Comparison of ENCODE assay signal across 8 cellular contexts in genomic region chr1:36225298-36225899, GRCh38. TPM values are rescaled to one million over a fixed set of nuclear protein-coding genes. Genes with fewer than 3 reads are reported as not detected.
DNase-seq lines count a peak whose midpoint lies in the region; ATAC-seq and TF ChIP-seq lines count a peak whose summit lies in the region.

No MANE protein-coding gene starts in this region.

- H3K27me3 ChIP-seq in psoas muscle (ENCODE audit: insufficient read depth in 3 of 3, low read length in 2 of 3), result no peaks in the 10 kb centered on the region

- H3K9ac ChIP-seq in SK-N-MC (ENCODE audit: insufficient read length), result peak overlapping the region; percentile 93

- peaks cover 35% of the 10 kb centered on the region for H3K4me1 ChIP-seq in psoas muscle

- H3K4me3 ChIP-seq in GM12864 (ENCODE audit: low read depth, low read length) (peak overlapping the region; percentile 97), SK-N-MC (peak overlapping the region; percentile 99), fibroblast of mammary gland (ENCODE audit: control insufficient read depth, low read depth, low read length) (peak overlapping the region; percentile 83), psoas muscle (peak overlapping the region; percentile 94)

- 5 to 9% (median 6%) methylated on average over 10 of the region's 10 CpGs for WGBS in psoas muscle, 3 donors

- no peak for TF ChIP-seq CTCF in GM12864 (IDR thresholded peaks at IDR 0.05; ENCODE audit: low read depth, low read length, missing control alignments)
- no peak for TF ChIP-seq CTCF in fibroblast of mammary gland (conservative IDR thresholded peaks at IDR 0.05; ENCODE audit: control insufficient read depth, insufficient read depth, low read depth, low read length)
- no peak for TF ChIP-seq CTCF in psoas muscle (IDR thresholded peaks at IDR 0.05)

- DNase-seq in GM12864 (ENCODE audit: low read depth) (no peak), SK-N-MC (ENCODE audit: low read depth, low spot score) (no peak), fibroblast of mammary gland (ENCODE audit: low read depth) (peak; percentile 28), psoas muscle (no peak), NCI-H226 (no peak), SKM-1 treated with dmso at 0.1 percent for 144 hours (lab: John Stamatoyannopoulos, UW; ENCODE audit: unreplicated experiment) (no peak)

- intact Hi-C loops in psoas muscle (cut with DNase I), result loop anchor here (2.0 to 5.0 kb wide), 2 partner anchors 59 to 62 kb away; no protein-coding TSS in a partner anchor

- H3K27ac ChIP-seq in SK-N-MC (0 out of 2 replicates have a peak overlapping the region, but pooled peaks have one; percentile 37), psoas muscle (peak overlapping the region; percentile 98)

- H3K36me3 ChIP-seq in SK-N-MC (ENCODE audit: insufficient read depth, low read length) (peaks cover 47% of the 10 kb centered on the region), psoas muscle (ENCODE audit: insufficient read depth in 1 of 2, low read depth in 1 of 2) (peaks cover 0 to 42% of the 10 kb centered on the region in 2 donors)

- ATAC-seq in psoas muscle, result peak in 1 of 4 donors; percentile 45
- ATAC-seq in esophagus mucosa, result no peak
- ATAC-seq in GM18519 (IDR thresholded peaks at IDR 0.05; ENCODE audit: low FRiP score, unreplicated experiment), result no peak

- H3K9me3 ChIP-seq in SK-N-MC (ENCODE audit: low read depth, low read length), result no peaks in the 10 kb centered on the region
- H3K9me3 ChIP-seq in psoas muscle, result no peaks in the 10 kb centered on the region

RNA-seq across cellular contexts. Expression of gene THRAP3, which starts 1.2 kb away (rescaled TPM):
- total RNA-seq in psoas muscle (100 to 1,000 TPM in 3 of 4 donors, 10 to 100 TPM in 1; 96.6 to 159 (median 124) TPM), esophagus mucosa (72.0 TPM)
- polyA plus RNA-seq in psoas muscle, result 10 to 100 TPM; 45.8 to 92.9 (median 80.3) TPM
